ENCODE assay signal across 13 cellular contexts in genomic region chr18:39966275-39966674, GRCh38.
DNase-seq lines count a peak whose midpoint lies in the region; ATAC-seq, FAIRE-seq and TF ChIP-seq lines count a peak whose summit lies in the region.
"Had no signal": no experiment of that assay in that cellular context is flagged by ENCODE, and none has a peak within 500 bp of the region (broad histone marks: within the 10 kb centered on the region; RNA-seq: fewer than 3 reads in every experiment).

No MANE protein-coding gene starts in this region.

- no peak for TF ChIP-seq POLR2A in GM12891 (IDR thresholded peaks at IDR 0.05; ENCODE audit: low read depth, low read length)

- H3K9me3 Mint-ChIP-seq in nephron progenitor cell = peaks cover 3% of the 10 kb centered on the region

- H3K27me3 Mint-ChIP-seq in nephron progenitor cell (ENCODE audit: low read depth, poor library complexity) = no peaks in the 10 kb centered on the region

- H3K36me3 Mint-ChIP-seq in nephron progenitor cell (ENCODE audit: low read depth) = peaks cover 5% of the 10 kb centered on the region

- FAIRE-seq in GM12891 (lab: Jason Lieb, UNC) = no peak
- FAIRE-seq: A204.1, endometrium, GM18507 had no signal

- H3K4me3 ChIP-seq in LNCaP clone FGC (ENCODE audit: low read depth, low read length) (no peak overlapping the region), cardiac fibroblast (replicated peaks in 1 of 2; ENCODE audit: low read depth in 2 of 2, low read length in 2 of 2) (no peak overlapping the region)

- no peak overlapping the region for H3K4me3 Mint-ChIP-seq in nephron progenitor cell

- peaks cover 13% of the 10 kb centered on the region for H3K4me1 Mint-ChIP-seq in nephron progenitor cell

- peak; percentile 22 for DNase-seq in DMS53 (lab: John Stamatoyannopoulos, UW)
- no peak for DNase-seq in DMS53 treated with DMSO at 0.1 percent for 48 hours (lab: John Stamatoyannopoulos, UW; ENCODE audit: unreplicated experiment)
- DNase-seq in LNCaP clone FGC (ENCODE audit: low read depth) = no peak
- DNase-seq in cardiac fibroblast (ENCODE audit: low read depth in 2 of 2) = no peak
- DNase-seq in nephron progenitor cell = no peak
- no peak for DNase-seq in GM12891 (ENCODE audit: insufficient read length, low spot score)
- DNase-seq: activated CD8-positive, alpha-beta memory T cell treated with anti-CD3 and anti-CD28 coated beads, Interleukin-2, amount 50 U/mL, for 4 hours; NCI-H187 had no signal

- no peak overlapping the region for H3K27ac Mint-ChIP-seq in nephron progenitor cell

- ATAC-seq in HG02588 (IDR thresholded peaks at IDR 0.05; ENCODE audit: unreplicated experiment) (no peak), HG02798 (IDR thresholded peaks at IDR 0.05; ENCODE audit: poor library complexity, unreplicated experiment) (no peak)

- peak; percentile 21 for TF ChIP-seq CTCF in LNCaP clone FGC (IDR thresholded peaks at IDR 0.05; ENCODE audit: control insufficient read depth, extremely low read depth, insufficient read depth)
- peak; percentile 26 for TF ChIP-seq CTCF in cardiac fibroblast (IDR thresholded peaks at IDR 0.05; ENCODE audit: low read depth, low read length)
- peak; percentile 22 for TF ChIP-seq CTCF in nephron progenitor cell (IDR thresholded peaks at IDR 0.05)

TF ChIP-seq in GM12891, 5 proteins besides CTCF, POLR2A, EP300 and RAD21:
- no peak for TF ChIP-seq TAF1 (IDR thresholded peaks at IDR 0.05; ENCODE audit: low read depth, low read length)
- no peak for TF ChIP-seq POLR2AphosphoS5 (IDR thresholded peaks at IDR 0.05; ENCODE audit: low read depth, low read length)
- TF ChIP-seq SPI1 (IDR thresholded peaks at IDR 0.05; ENCODE audit: low read depth, low read length) = no peak
- no peak for TF ChIP-seq PAX5 (IDR thresholded peaks at IDR 0.05; ENCODE audit: insufficient read depth, low read length, severe bottlenecking)
- no peak for TF ChIP-seq POU2F2 (IDR thresholded peaks at IDR 0.05; ENCODE audit: low read depth, low read length)
